31 cellular contexts compared by ENCODE assay signal in genomic region chr2:176413786-176414185, GRCh38.
"Had no signal": no experiment of that assay in that cellular context is flagged by ENCODE, and none has a peak within 500 bp of the region (broad histone marks: within the 10 kb centered on the region; RNA-seq: fewer than 3 reads in every experiment).

No MANE protein-coding gene starts in this region.

- H3K4me3 ChIP-seq: ascending aorta, cardiac muscle cell had no signal

- FAIRE-seq: bronchial epithelial cell, TTC549 had no signal

- H3K9me3 ChIP-seq: ascending aorta had no signal

- H3K36me3 ChIP-seq: ascending aorta, cardiac muscle cell had no signal

- H3K27ac ChIP-seq: ascending aorta, cardiac muscle cell, VCaP had no signal

- H3K4me1 ChIP-seq: ascending aorta had no signal

- DNase-seq: activated B cell treated with CpG ODN at 0.5 μM for 24 hours; activated CD4-positive, alpha-beta memory T cell treated with anti-CD3 and anti-CD28 coated beads, Interleukin-2, amount 10 ng/mL, durations not matched to agents 7 days and 5 days; activated CD4-positive, alpha-beta T cell treated with anti-CD3 and anti-CD28 coated beads for 36 hours; activated CD4-positive, alpha-beta T cell treated with anti-CD3 and anti-CD28 coated beads for 48 hours; activated CD4-positive, alpha-beta T cell treated with anti-CD3 and anti-CD28 coated beads, Interleukin-2, amount 10 ng/mL, durations not matched to agents 7 days and 5 days; activated CD4-positive, alpha-beta T cell treated with anti-CD3 and anti-CD28 coated beads, Interleukin-2, amount 50 U/mL, for 48 hours; activated CD4-positive, CD25-positive, alpha-beta regulatory T cell treated with anti-CD3 and anti-CD28 coated beads, Interleukin-2, amount 50 U/mL, for 72 hours; activated CD8-positive, alpha-beta memory T cell treated with anti-CD3 and anti-CD28 coated beads for 24 hours; activated CD8-positive, alpha-beta memory T cell treated with anti-CD3 and anti-CD28 coated beads, Interleukin-2, amount 10 ng/mL, durations not matched to agents 7 days and 5 days; activated CD8-positive, alpha-beta memory T cell treated with anti-CD3 and anti-CD28 coated beads, Interleukin-2, amount 50 U/mL, for 48 hours; activated CD8-positive, alpha-beta T cell treated with anti-CD3 and anti-CD28 coated beads, Interleukin-2, amount 10 ng/mL, durations not matched to agents 7 days and 5 days; activated effector memory CD4-positive, alpha-beta T cell treated with Interleukin-2 at 50 U/mL for 16 hours; activated gamma-delta T cell; activated naive CD4-positive, alpha-beta T cell treated with anti-CD3 and anti-CD28 coated beads, Interleukin-2, amount 10 ng/mL, durations not matched to agents 7 days and 5 days; activated naive CD4-positive, alpha-beta T cell treated with Interleukin-2 at 50 U/mL for 16 hours; activated naive CD8-positive, alpha-beta T cell treated with anti-CD3 and anti-CD28 coated beads, Interleukin-2, amount 10 ng/mL, durations not matched to agents 7 days and 5 days; activated naive CD8-positive, alpha-beta T cell treated with anti-CD3 and anti-CD28 coated beads, Interleukin-2, amount 50 U/mL, for 24 hours; activated T-cell treated with anti-CD3 and anti-CD28 coated beads, Interleukin-2, amount 50 U/mL, for 24 hours; activated T-cell treated with anti-CD3 and anti-CD28 coated beads, Interleukin-2, amount 50 U/mL, for 48 hours; amygdala; anterior cingulate cortex; caudate nucleus; cerebellar nuclear complex; T-helper 1 cell; T-helper 2 cell; T-helper 9 cell had no signal

- ATAC-seq: activated CD4-positive, alpha-beta T cell treated with anti-CD3 and anti-CD28 coated beads for 36 hours; activated CD8-positive, alpha-beta memory T cell treated with anti-CD3 and anti-CD28 coated beads, Interleukin-2, amount 10 ng/mL, durations not matched to agents 7 days and 5 days; activated CD8-positive, alpha-beta T cell treated with anti-CD3 and anti-CD28 coated beads, Interleukin-2, amount 10 ng/mL, durations not matched to agents 7 days and 5 days; activated naive CD8-positive, alpha-beta T cell treated with anti-CD3 and anti-CD28 coated beads, Interleukin-2, amount 50 U/mL, for 24 hours had no signal

- H3K27me3 ChIP-seq: ascending aorta, cardiac muscle cell had no signal
